Comparison of ENCODE assay signal across 21 cellular contexts in the genomic region with DNA sequence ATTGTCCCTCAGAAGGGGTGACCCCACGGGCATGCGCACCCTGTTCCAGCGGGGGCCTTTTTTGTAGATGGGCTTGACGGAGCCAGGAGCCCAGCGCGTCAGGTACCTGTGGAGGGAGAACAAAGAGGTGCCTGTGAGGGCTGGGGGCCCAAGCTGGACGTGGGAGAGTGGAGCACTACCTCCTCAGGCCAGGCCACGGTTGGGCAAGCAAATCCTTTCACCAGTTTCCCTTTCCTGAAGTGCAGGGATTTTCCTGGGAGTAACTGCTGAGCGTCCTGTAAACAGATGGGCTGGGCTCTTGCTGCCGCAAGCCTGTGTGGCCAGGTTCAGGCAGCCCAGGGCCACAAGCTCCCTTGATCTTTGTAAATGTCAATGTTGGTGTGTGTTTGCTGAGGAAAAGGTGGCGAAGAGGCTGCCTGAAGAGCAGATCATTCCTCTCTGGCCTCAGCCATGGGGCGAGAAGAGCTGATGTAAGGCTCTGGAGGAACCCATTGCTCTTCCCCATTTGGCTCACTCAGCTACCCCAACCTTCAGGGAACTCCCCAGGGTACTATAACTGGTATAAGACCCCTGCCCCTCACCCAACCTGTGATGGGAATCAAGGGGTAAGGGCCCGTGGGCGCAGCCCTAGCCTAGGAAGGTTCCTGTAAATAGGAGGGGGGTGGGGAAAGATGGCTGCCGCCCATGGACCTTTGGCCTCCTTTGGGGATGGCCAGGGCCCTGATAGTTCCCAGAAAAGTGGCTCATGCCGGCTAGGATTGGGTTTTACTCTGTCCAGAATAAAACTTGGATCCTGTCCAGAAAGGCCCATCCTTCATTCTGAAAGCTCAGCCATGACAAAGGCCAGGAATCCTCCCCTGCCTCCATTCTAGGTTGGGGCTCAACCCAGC. TPM values are rescaled to one million over a fixed set of nuclear protein-coding genes. Genes with fewer than 3 reads are reported as not detected.
A peak's percentile ranks its signal among the peaks of the same experiment; 100 is the strongest.
DNase-seq lines count a peak whose midpoint lies in the region; ATAC-seq, FAIRE-seq and TF ChIP-seq lines count a peak whose summit lies in the region.
"Had no signal": no experiment of that assay in that cellular context is flagged by ENCODE, and none has a peak within 500 bp of the region (broad histone marks: within the 10 kb centered on the region; RNA-seq: fewer than 3 reads in every experiment).

No MANE protein-coding gene starts in this region.

- no peaks in the 10 kb centered on the region for H3K79me2 ChIP-seq in HepG2 (ENCODE audit: insufficient read depth, low read length)

- peak overlapping the region; percentile 70 for H3K4me2 ChIP-seq in HepG2 (ENCODE audit: low read depth, low read length)

- H3K36me3 ChIP-seq in HepG2 (replicated peaks in 1 of 2; ENCODE audit: control insufficient read depth in 1 of 2, insufficient read depth in 2 of 2, low read length in 2 of 2) (peaks cover 32 to 50% of the 10 kb centered on the region in 2 experiments), right lobe of liver (peaks cover 0 to 33% (median 12%) of the 10 kb centered on the region in 4 donors)

- in situ Hi-C loops in HepG2 (cut with HindIII; ENCODE audit: extremely low pct_ligation_motif_present, low pct_unique_long_range_greater_than_20kb), result no loop called here

- CTCF ChIA-PET in HepG2 (lab: Yijun Ruan, JAX; ENCODE audit: low intra/inter-chr PET ratio, low total read pairs), result no interaction called here

- intact Hi-C loops in HepG2 (cut with micrococcal nuclease; ENCODE audit: unreplicated experiment) (loop anchor here (1.0 to 2.0 kb wide), 3 partner anchors 15 to 41 kb away; partner anchors contain the start of gene MRPS18A), right lobe of liver (cut with DNase I) (no loop called here), left colon (cut with DNase I, micrococcal nuclease) (no loop called here)

- H3K36me3 Mint-ChIP-seq in progenitor cell of endocrine pancreas (ENCODE audit: insufficient read depth), result peaks cover 3% of the 10 kb centered on the region
- H3K36me3 Mint-ChIP-seq: activated naive CD8-positive, alpha-beta T cell had no signal

- no peaks in the 10 kb centered on the region for H3K27me3 ChIP-seq in HepG2 (ENCODE audit: control insufficient read depth in 1 of 2, insufficient read depth in 2 of 2, low read length in 2 of 2)
- no peaks in the 10 kb centered on the region for H3K27me3 ChIP-seq in right lobe of liver

- TF ChIP-seq POLR2A in HepG2 (IDR thresholded peaks at IDR 0.05; ENCODE audit: insufficient read depth in 1 of 2, low read depth in 2 of 2, low read length in 2 of 2), result no peak
- TF ChIP-seq POLR2A in right lobe of liver (IDR thresholded peaks at IDR 0.05), result no peak

- no peak for TF ChIP-seq RAD21 in HepG2 (CRISPR knock-in tag; IDR thresholded peaks at IDR 0.05)

- TF ChIP-seq CTCF in HepG2 (CRISPR knock-in tag; IDR thresholded peaks at IDR 0.05) (peak; percentile 35), right lobe of liver (IDR thresholded peaks at IDR 0.05) (no peak), progenitor cell of endocrine pancreas (IDR thresholded peaks at IDR 0.05; ENCODE audit: unreplicated experiment) (no peak)

- no peak overlapping the region for H3K4me3 Mint-ChIP-seq in progenitor cell of endocrine pancreas (ENCODE audit: low read depth)
- H3K4me3 Mint-ChIP-seq: activated naive CD8-positive, alpha-beta T cell; activated T-cell treated with anti-CD3 and anti-CD28 coated beads, Interleukin-2, amount 50 U/mL, for 72 hours; dendritic cell treated with granulocyte-macrophage colony-stimulating factor and Interleukin-4, amounts not matched to agents 40 ng/mL and 50 ng/mL, for 4 days had no signal

- DNase-seq in HepG2 (ENCODE audit: low spot score) (peak; percentile 88), right lobe of liver (no peak), left colon (peak; percentile 40 to 66), progenitor cell of endocrine pancreas (ENCODE audit: low spot score, unreplicated experiment) (no peak), activated gamma-delta T cell treated with Interleukin-2 at 50 U/mL for 16 hours (no peak), NCI-H510A (lab: John Stamatoyannopoulos, UW) (no peak)
- no peak for DNase-seq in activated CD4-positive, CD25-positive, alpha-beta regulatory T cell (lab: John Stamatoyannopoulos, UW)
- DNase-seq: activated CD4-positive, alpha-beta T cell treated with anti-CD3 and anti-CD28 coated beads, Interleukin-2, amount 50 U/mL, for 4 hours; activated T-cell treated with anti-CD3 and anti-CD28 coated beads, Interleukin-2, amount 50 U/mL, for 72 hours; GOT3; left ventricle myocardium superior; NCI-H187 treated with DMSO at 0.1 percent for 48 hours; posterior cingulate gyrus; RPMI8226; trophoblast cell had no signal

- BruUV-seq in HepG2 (replicated peaks; lab: Mats Ljungman, UMichigan), result no TSS peak

- POLR2A ChIA-PET in HepG2 (lab: Yijun Ruan, JAX), result interaction anchor here (0.8 to 7.5 kb wide), 19 partner anchors 12 to 575 kb away, joined by 3 to 55 read pairs (median 4); partner anchors contain the start of genes GTPBP2, HSP90AB1, MAD2L1BP and MRPS18A

- H3K4me3 ChIP-seq in HepG2 (replicated peaks in 1 of 3; ENCODE audit: insufficient read depth in 1 of 3, low read depth in 2 of 3, low read length in 3 of 3) (peak overlapping the region in 2 of 3 experiments; percentile 13 to 44; a peak in 3 of 6 replicates), right lobe of liver (no peak overlapping the region)

- H3K9ac ChIP-seq in HepG2 (ENCODE audit: insufficient read depth, low read depth, low read length), result peak overlapping the region; percentile 7; the same call in 1 of the 2 replicates

- peak overlapping the region; percentile 33 for H3K27ac Mint-ChIP-seq in progenitor cell of endocrine pancreas
- H3K27ac Mint-ChIP-seq: activated naive CD8-positive, alpha-beta T cell; activated T-cell treated with anti-CD3 and anti-CD28 coated beads, Interleukin-2, amount 50 U/mL, for 72 hours; dendritic cell treated with granulocyte-macrophage colony-stimulating factor and Interleukin-4, amounts not matched to agents 40 ng/mL and 50 ng/mL, for 4 days had no signal

- peaks cover 12% of the 10 kb centered on the region for H3K4me1 Mint-ChIP-seq in progenitor cell of endocrine pancreas (ENCODE audit: low read depth)

- WGBS in HepG2 (ENCODE audit: low lambda C conversion rate), result 11% methylated on average over 8 of the region's 16 CpGs
- 65% methylated on average over 9 of the region's 16 CpGs for WGBS in right lobe of liver (ENCODE audit: insufficient coverage, low coverage, low lambda C conversion rate, missing lambda C conversion rate)

- H3K27ac ChIP-seq in HepG2 (ENCODE audit: extremely low read length, insufficient read depth, low read length), result peak overlapping the region; percentile 68
- H3K27ac ChIP-seq in right lobe of liver, result peak overlapping the region in 1 of 3 donors; percentile 38
- H3K27ac ChIP-seq: epithelial cell of prostate had no signal

- H3K9me3 Mint-ChIP-seq in progenitor cell of endocrine pancreas (ENCODE audit: low read depth), result no peaks in the 10 kb centered on the region
- H3K9me3 Mint-ChIP-seq: activated T-cell treated with anti-CD3 and anti-CD28 coated beads, Interleukin-2, amount 50 U/mL, for 72 hours; dendritic cell treated with granulocyte-macrophage colony-stimulating factor and Interleukin-4, amounts not matched to agents 40 ng/mL and 50 ng/mL, for 4 days had no signal

- H2AFZ ChIP-seq in HepG2 (ENCODE audit: low read length), result no peak overlapping the region

- ATAC-seq in HepG2 (peak; percentile 63), right lobe of liver (no peak), left colon (peak; percentile 58), GM18868 (IDR thresholded peaks at IDR 0.05; ENCODE audit: unreplicated experiment) (no peak)
- ATAC-seq: activated T-cell treated with anti-CD3 and anti-CD28 coated beads, Interleukin-2, amount 50 U/mL, for 72 hours; left ventricle myocardium superior had no signal

- no peaks in the 10 kb centered on the region for H3K27me3 Mint-ChIP-seq in progenitor cell of endocrine pancreas
- H3K27me3 Mint-ChIP-seq: activated naive CD8-positive, alpha-beta T cell had no signal

- peaks cover 70% of the 10 kb centered on the region for H3K4me1 ChIP-seq in HepG2 (ENCODE audit: insufficient read depth, low read length)
- H3K4me1 ChIP-seq in right lobe of liver, result peaks cover 0 to 29% (median 3%) of the 10 kb centered on the region in 4 donors

- no peaks in the 10 kb centered on the region for H3K9me3 ChIP-seq in HepG2 (ENCODE audit: low read length)
- no peaks in the 10 kb centered on the region for H3K9me3 ChIP-seq in right lobe of liver

- no peaks in the 10 kb centered on the region for H4K20me1 ChIP-seq in HepG2 (ENCODE audit: insufficient read depth, low read length)

- TF ChIP-seq EP300 in HepG2 (IDR thresholded peaks at IDR 0.05; ENCODE audit: low read depth in 2 of 2, low read length in 2 of 2) (peak in 1 of 2 experiments; percentile 65; a peak in 2 of 4 replicates), HepG2 (CRISPR knock-in tag; IDR thresholded peaks at IDR 0.05; ENCODE audit: borderline replicate concordance) (peak; percentile 50; the same call in 1 of the 2 replicates)

- peak; percentile 89 for FAIRE-seq in HepG2 (lab: Jason Lieb, UNC)
- FAIRE-seq: bronchial epithelial cell, GM18507 had no signal

RNA-seq across cellular contexts. Expression of gene MRPS18A, which starts 15.5 kb away (rescaled TPM):
- 89.1 and 100 TPM in 2 replicates for total RNA-seq in HepG2 (2016; rRNA removed; fragmentation: Illumina TruSeq; extraction: Trizol)
- total RNA-seq in HepG2 (2016; cell fraction: cytosol; rRNA removed; fragmentation: Illumina TruSeq; extraction: Trizol; ENCODE audit: low read depth), result 51.0 and 53.1 TPM in 2 replicates
- total RNA-seq in HepG2 (2016; cell fraction: insoluble cytoplasmic fraction; rRNA removed; fragmentation: Illumina TruSeq; extraction: Trizol), result 92.0 and 115 TPM in 2 replicates
- 52.2 and 52.5 TPM in 2 replicates for total RNA-seq in HepG2 (2016; cell fraction: membrane; rRNA removed; fragmentation: Illumina TruSeq; extraction: Trizol)
- 44.5 and 50.5 TPM in 2 replicates for total RNA-seq in HepG2 (2016; cell fraction: nucleus; rRNA removed; fragmentation: Illumina TruSeq; extraction: Trizol)
- 87.8 and 102 TPM in 2 replicates for polyA plus RNA-seq in HepG2 (2011; rRNA removed)
- polyA plus RNA-seq in HepG2 (2011; cell fraction: cytosol; rRNA removed), result 108 and 150 TPM in 2 replicates
- polyA plus RNA-seq in HepG2 (2011; cell fraction: nucleus; rRNA removed), result 43.7 and 43.9 TPM in 2 replicates
- polyA plus RNA-seq in HepG2 (2012), result 56.6 and 66.1 TPM in 2 replicates
- 59.0 and 63.6 TPM in 2 replicates for polyA plus RNA-seq in HepG2 (2016; cell fraction: cytosol; fragmentation: Illumina TruSeq; extraction: Trizol; ENCODE audit: low read depth)
- 121 and 138 TPM in 2 replicates for polyA plus RNA-seq in HepG2 (2016; cell fraction: insoluble cytoplasmic fraction; fragmentation: Illumina TruSeq; extraction: Trizol; ENCODE audit: low read depth)
- polyA plus RNA-seq in HepG2 (2016; cell fraction: membrane; fragmentation: Illumina TruSeq; extraction: Trizol; ENCODE audit: low read depth), result 49.5 and 50.7 TPM in 2 replicates
- 49.3 and 56.1 TPM in 2 replicates for polyA plus RNA-seq in HepG2 (2016; cell fraction: nucleus; fragmentation: Illumina TruSeq; extraction: Trizol; ENCODE audit: insufficient read depth, low read depth)
- 146 and 147 TPM in 2 replicates for polyA minus RNA-seq in HepG2 (2011; rRNA and poly(A)+ RNA removed; ENCODE audit: low replicate concordance)
- polyA minus RNA-seq in HepG2 (2011; cell fraction: cytosol; rRNA and poly(A)+ RNA removed), result 32.4 and 35.6 TPM in 2 replicates
- polyA minus RNA-seq in HepG2 (2011; cell fraction: nucleus; rRNA and poly(A)+ RNA removed), result 65.1 and 66.4 TPM in 2 replicates
- total RNA-seq in right lobe of liver, result 10 to 100 TPM; 23.5 to 45.4 (median 25.6) TPM
- total RNA-seq in left colon, result 10 to 100 TPM; 56.9 to 69.4 TPM
- 39.8 and 41.9 TPM in 2 replicates for total RNA-seq in progenitor cell of endocrine pancreas

RNA-seq across cellular contexts. Expression of gene RSPH9, which starts 27.2 kb away (rescaled TPM):
- total RNA-seq in HepG2 (2016; rRNA removed; fragmentation: Illumina TruSeq; extraction: Trizol), result 0.04 TPM in 1 of 2 replicates, not detected in the other
- total RNA-seq in HepG2 (2016; cell fraction: cytosol; rRNA removed; fragmentation: Illumina TruSeq; extraction: Trizol; ENCODE audit: low read depth), result not detected in 2 replicates
- total RNA-seq in HepG2 (2016; cell fraction: insoluble cytoplasmic fraction; rRNA removed; fragmentation: Illumina TruSeq; extraction: Trizol), result not detected in 2 replicates
- not detected in 2 replicates for total RNA-seq in HepG2 (2016; cell fraction: membrane; rRNA removed; fragmentation: Illumina TruSeq; extraction: Trizol)
- total RNA-seq in HepG2 (2016; cell fraction: nucleus; rRNA removed; fragmentation: Illumina TruSeq; extraction: Trizol), result not detected in 2 replicates
- polyA plus RNA-seq in HepG2 (2011; rRNA removed), result not detected in 2 replicates
- polyA plus RNA-seq in HepG2 (2011; cell fraction: cytosol; rRNA removed), result not detected in 2 replicates
- 0.10 TPM in 1 of 2 replicates, not detected in the other for polyA plus RNA-seq in HepG2 (2011; cell fraction: nucleus; rRNA removed)
- 0.15 and 0.40 TPM in 2 replicates for polyA plus RNA-seq in HepG2 (2012)
- not detected in 2 replicates for polyA plus RNA-seq in HepG2 (2016; cell fraction: cytosol; fragmentation: Illumina TruSeq; extraction: Trizol; ENCODE audit: low read depth)
- polyA plus RNA-seq in HepG2 (2016; cell fraction: insoluble cytoplasmic fraction; fragmentation: Illumina TruSeq; extraction: Trizol; ENCODE audit: low read depth), result not detected in 2 replicates
- not detected in 2 replicates for polyA plus RNA-seq in HepG2 (2016; cell fraction: membrane; fragmentation: Illumina TruSeq; extraction: Trizol; ENCODE audit: low read depth)
- polyA plus RNA-seq in HepG2 (2016; cell fraction: nucleus; fragmentation: Illumina TruSeq; extraction: Trizol; ENCODE audit: insufficient read depth, low read depth), result not detected in 2 replicates
- polyA minus RNA-seq in HepG2 (2011; rRNA and poly(A)+ RNA removed; ENCODE audit: low replicate concordance), result not detected in 2 replicates
- polyA minus RNA-seq in HepG2 (2011; cell fraction: cytosol; rRNA and poly(A)+ RNA removed), result not detected in 2 replicates
- not detected in 2 replicates for polyA minus RNA-seq in HepG2 (2011; cell fraction: nucleus; rRNA and poly(A)+ RNA removed)
- total RNA-seq in right lobe of liver, result not detected
- total RNA-seq in left colon, result under 1 TPM in 1 of 2 donors, not detected in 1; 0.11 TPM
- 0.29 and 0.31 TPM in 2 replicates for total RNA-seq in progenitor cell of endocrine pancreas

RNA-seq across cellular contexts. Expression of gene MAD2L1BP, which starts 36.4 kb away (rescaled TPM):
- 54.2 and 69.8 TPM in 2 replicates for total RNA-seq in HepG2 (2016; rRNA removed; fragmentation: Illumina TruSeq; extraction: Trizol)
- 19.9 and 20.6 TPM in 2 replicates for total RNA-seq in HepG2 (2016; cell fraction: cytosol; rRNA removed; fragmentation: Illumina TruSeq; extraction: Trizol; ENCODE audit: low read depth)
- total RNA-seq in HepG2 (2016; cell fraction: insoluble cytoplasmic fraction; rRNA removed; fragmentation: Illumina TruSeq; extraction: Trizol), result 51.2 and 74.6 TPM in 2 replicates
- total RNA-seq in HepG2 (2016; cell fraction: membrane; rRNA removed; fragmentation: Illumina TruSeq; extraction: Trizol), result 31.1 and 31.4 TPM in 2 replicates
- 23.1 and 28.7 TPM in 2 replicates for total RNA-seq in HepG2 (2016; cell fraction: nucleus; rRNA removed; fragmentation: Illumina TruSeq; extraction: Trizol)
- polyA plus RNA-seq in HepG2 (2011; rRNA removed), result 55.5 and 57.8 TPM in 2 replicates
- 66.7 and 73.3 TPM in 2 replicates for polyA plus RNA-seq in HepG2 (2011; cell fraction: cytosol; rRNA removed)
- 28.1 and 41.3 TPM in 2 replicates for polyA plus RNA-seq in HepG2 (2011; cell fraction: nucleus; rRNA removed)
- polyA plus RNA-seq in HepG2 (2012), result 25.3 and 25.7 TPM in 2 replicates
- polyA plus RNA-seq in HepG2 (2016; cell fraction: cytosol; fragmentation: Illumina TruSeq; extraction: Trizol; ENCODE audit: low read depth), result 6.9 and 7.7 TPM in 2 replicates
- polyA plus RNA-seq in HepG2 (2016; cell fraction: insoluble cytoplasmic fraction; fragmentation: Illumina TruSeq; extraction: Trizol; ENCODE audit: low read depth), result 65.0 and 72.9 TPM in 2 replicates
- 10.2 and 12.3 TPM in 2 replicates for polyA plus RNA-seq in HepG2 (2016; cell fraction: membrane; fragmentation: Illumina TruSeq; extraction: Trizol; ENCODE audit: low read depth)
- polyA plus RNA-seq in HepG2 (2016; cell fraction: nucleus; fragmentation: Illumina TruSeq; extraction: Trizol; ENCODE audit: insufficient read depth, low read depth), result 46.3 and 54.1 TPM in 2 replicates
- 61.4 and 71.9 TPM in 2 replicates for polyA minus RNA-seq in HepG2 (2011; rRNA and poly(A)+ RNA removed; ENCODE audit: low replicate concordance)
- polyA minus RNA-seq in HepG2 (2011; cell fraction: cytosol; rRNA and poly(A)+ RNA removed), result 21.1 and 25.8 TPM in 2 replicates
- polyA minus RNA-seq in HepG2 (2011; cell fraction: nucleus; rRNA and poly(A)+ RNA removed), result 13.6 and 19.1 TPM in 2 replicates
- 10 to 100 TPM; 11.7 to 31.7 (median 14.6) TPM for total RNA-seq in right lobe of liver
- 10 to 100 TPM; 37.0 to 49.8 TPM for total RNA-seq in left colon
- total RNA-seq in progenitor cell of endocrine pancreas, result 31.4 and 31.8 TPM in 2 replicates

RNA-seq across cellular contexts. Expression of gene GTPBP2, which starts 43.0 kb away (rescaled TPM):
- total RNA-seq in HepG2 (2016; rRNA removed; fragmentation: Illumina TruSeq; extraction: Trizol) (12.6 and 26.9 TPM in 2 replicates), right lobe of liver (10 to 100 TPM; 12.5 to 39.9 (median 19.2) TPM), left colon (10 to 100 TPM; 63.7 to 95.8 TPM), progenitor cell of endocrine pancreas (83.8 and 84.1 TPM in 2 replicates)
- total RNA-seq in HepG2 (2016; cell fraction: cytosol; rRNA removed; fragmentation: Illumina TruSeq; extraction: Trizol; ENCODE audit: low read depth), result 7.3 and 7.5 TPM in 2 replicates
- 12.6 and 27.4 TPM in 2 replicates for total RNA-seq in HepG2 (2016; cell fraction: insoluble cytoplasmic fraction; rRNA removed; fragmentation: Illumina TruSeq; extraction: Trizol)
- 12.6 and 13.7 TPM in 2 replicates for total RNA-seq in HepG2 (2016; cell fraction: membrane; rRNA removed; fragmentation: Illumina TruSeq; extraction: Trizol)
- total RNA-seq in HepG2 (2016; cell fraction: nucleus; rRNA removed; fragmentation: Illumina TruSeq; extraction: Trizol), result 33.1 and 38.3 TPM in 2 replicates
- 88.2 and 125 TPM in 2 replicates for polyA plus RNA-seq in HepG2 (2011; rRNA removed)
- polyA plus RNA-seq in HepG2 (2011; cell fraction: cytosol; rRNA removed), result 63.6 and 70.6 TPM in 2 replicates
- polyA plus RNA-seq in HepG2 (2011; cell fraction: nucleus; rRNA removed), result 320 and 379 TPM in 2 replicates
- polyA plus RNA-seq in HepG2 (2012), result 47.9 and 57.6 TPM in 2 replicates
- polyA plus RNA-seq in HepG2 (2016; cell fraction: cytosol; fragmentation: Illumina TruSeq; extraction: Trizol; ENCODE audit: low read depth), result 3.6 and 4.1 TPM in 2 replicates
- polyA plus RNA-seq in HepG2 (2016; cell fraction: insoluble cytoplasmic fraction; fragmentation: Illumina TruSeq; extraction: Trizol; ENCODE audit: low read depth), result 14.0 and 17.9 TPM in 2 replicates
- 9.7 and 10.2 TPM in 2 replicates for polyA plus RNA-seq in HepG2 (2016; cell fraction: membrane; fragmentation: Illumina TruSeq; extraction: Trizol; ENCODE audit: low read depth)
- polyA plus RNA-seq in HepG2 (2016; cell fraction: nucleus; fragmentation: Illumina TruSeq; extraction: Trizol; ENCODE audit: insufficient read depth, low read depth), result 87.7 and 90.6 TPM in 2 replicates
- polyA minus RNA-seq in HepG2 (2011; rRNA and poly(A)+ RNA removed; ENCODE audit: low replicate concordance), result 115 and 123 TPM in 2 replicates
- polyA minus RNA-seq in HepG2 (2011; cell fraction: cytosol; rRNA and poly(A)+ RNA removed), result 22.8 and 31.0 TPM in 2 replicates
- 91.9 and 126 TPM in 2 replicates for polyA minus RNA-seq in HepG2 (2011; cell fraction: nucleus; rRNA and poly(A)+ RNA removed)

Comparison
In these comparisons a context has a peak if more than half of its experiments do, and no peak if none do; other contexts are left out.
1. ATAC-seq: peak in HepG2 (single experiment) and left colon (single experiment); none in right lobe of liver (0 of 4) and GM18868 (single experiment).
2. DNase-seq: peak in HepG2 (single experiment) and left colon (2 of 2); none in right lobe of liver (0 of 3), progenitor cell of endocrine pancreas (single experiment), activated gamma-delta T cell treated with Interleukin-2 at 50 U/mL for 16 hours (single experiment), NCI-H510A (single experiment) and activated CD4-positive, CD25-positive, alpha-beta regulatory T cell (0 of 4).
3. H3K4me3 ChIP-seq: peak in HepG2 (2 of 3); none in right lobe of liver (0 of 3).